Comparison of ENCODE assay signal across 1 cellular context in the genomic region with DNA sequence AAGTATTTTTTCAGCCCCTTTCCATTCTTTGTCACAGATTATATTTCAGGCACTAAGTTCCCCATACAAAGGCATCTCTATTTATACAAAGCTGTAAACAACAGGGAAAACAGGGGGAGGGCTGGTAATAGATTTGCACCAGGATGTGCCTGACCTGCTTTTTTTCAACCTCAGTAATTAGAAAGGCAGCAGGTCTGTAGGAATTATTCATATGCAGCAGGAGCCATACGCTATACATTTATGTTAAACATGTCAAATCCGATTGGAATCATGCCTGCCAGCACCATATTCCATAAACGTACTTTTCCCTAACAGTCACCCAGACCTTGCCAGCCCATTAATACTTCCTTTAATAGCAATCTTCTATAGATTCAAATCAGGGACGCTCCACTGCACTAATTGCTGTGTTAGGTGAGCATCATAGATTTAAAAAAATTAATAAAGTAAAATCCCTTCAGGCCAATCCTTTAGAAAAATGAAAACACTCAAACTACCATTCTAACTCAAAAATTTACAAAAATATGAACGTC.
TF ChIP-seq lines count a peak whose summit lies in the region.

No MANE protein-coding gene starts in this region.

TF ChIP-seq in SK-N-SH, 30 proteins besides CTCF, POLR2A, EP300 and RAD21 (continued from another document):
- TF ChIP-seq TEAD4 (IDR thresholded peaks at IDR 0.05; ENCODE audit: borderline replicate concordance, insufficient read depth) (no peak), YY1 (IDR thresholded peaks at IDR 0.05; ENCODE audit: low read depth) (no peak), RCOR1 (IDR thresholded peaks at IDR 0.05; ENCODE audit: low read length) (peak; percentile 81), NFIC (IDR thresholded peaks at IDR 0.05; ENCODE audit: borderline replicate concordance) (no peak), SIN3A (IDR thresholded peaks at IDR 0.05; ENCODE audit: borderline replicate concordance, low read depth, low read length) (no peak), ELF1 (IDR thresholded peaks at IDR 0.05) (no peak)
- TF ChIP-seq, protein P1, sequence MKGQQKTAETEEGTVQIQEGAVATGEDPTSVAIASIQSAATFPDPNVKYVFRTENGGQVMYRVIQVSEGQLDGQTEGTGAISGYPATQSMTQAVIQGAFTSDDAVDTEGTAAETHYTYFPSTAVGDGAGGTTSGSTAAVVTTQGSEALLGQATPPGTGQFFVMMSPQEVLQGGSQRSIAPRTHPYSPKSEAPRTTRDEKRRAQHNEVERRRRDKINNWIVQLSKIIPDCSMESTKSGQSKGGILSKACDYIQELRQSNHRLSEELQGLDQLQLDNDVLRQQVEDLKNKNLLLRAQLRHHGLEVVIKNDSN (IDR thresholded peaks at IDR 0.05; ENCODE audit: borderline replicate concordance, low read depth): no peak
- TF ChIP-seq, protein P2, sequence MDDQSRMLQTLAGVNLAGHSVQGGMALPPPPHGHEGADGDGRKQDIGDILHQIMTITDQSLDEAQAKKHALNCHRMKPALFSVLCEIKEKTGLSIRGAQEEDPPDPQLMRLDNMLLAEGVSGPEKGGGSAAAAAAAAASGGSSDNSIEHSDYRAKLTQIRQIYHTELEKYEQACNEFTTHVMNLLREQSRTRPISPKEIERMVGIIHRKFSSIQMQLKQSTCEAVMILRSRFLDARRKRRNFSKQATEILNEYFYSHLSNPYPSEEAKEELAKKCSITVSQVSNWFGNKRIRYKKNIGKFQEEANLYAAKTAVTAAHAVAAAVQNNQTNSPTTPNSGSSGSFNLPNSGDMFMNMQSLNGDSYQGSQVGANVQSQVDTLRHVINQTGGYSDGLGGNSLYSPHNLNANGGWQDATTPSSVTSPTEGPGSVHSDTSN (IDR thresholded peaks at IDR 0.05): no peak
